In the genomic region with DNA sequence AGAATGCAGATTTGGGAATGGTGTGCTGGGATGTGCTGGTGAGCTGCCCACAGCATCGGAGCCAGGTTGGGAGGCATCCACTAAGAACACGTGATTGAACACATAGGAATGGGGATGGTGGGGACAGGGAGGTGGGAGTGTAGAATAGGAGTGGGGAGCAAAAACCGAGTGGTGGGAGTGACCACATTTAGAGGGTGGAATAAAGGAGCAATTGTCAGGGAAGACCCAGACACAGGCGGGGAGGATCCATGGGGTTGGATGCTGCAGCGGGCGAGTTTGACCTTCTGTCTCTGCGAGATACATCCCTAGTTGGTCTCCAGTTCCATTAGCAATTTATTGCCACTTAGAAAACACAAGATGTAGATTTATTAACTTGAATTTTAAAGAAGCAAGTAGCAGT, we compare ENCODE assay signal across 20 cellular contexts. TPM values are rescaled to one million over a fixed set of nuclear protein-coding genes. Genes with fewer than 3 reads are reported as not detected.
DNase-seq lines count a peak whose midpoint lies in the region; ATAC-seq and TF ChIP-seq lines count a peak whose summit lies in the region.
"Had no signal": no experiment of that assay in that cellular context is flagged by ENCODE, and none has a peak within 500 bp of the region (broad histone marks: within the 10 kb centered on the region; RNA-seq: fewer than 3 reads in every experiment).

No MANE protein-coding gene starts in this region.

- H3K4me3 Mint-ChIP-seq in T-helper 1 cell treated with Interleukin-12 subunit alpha and Interleukin-12 subunit beta and Interleukin-4 antibody, amounts not matched to agents 30 μg/mL and 1 μg/mL, for 36 hours: peak overlapping the region; percentile 40
- peak overlapping the region; percentile 6 for H3K4me3 Mint-ChIP-seq in activated naive CD8-positive, alpha-beta T cell treated with anti-CD3 and anti-CD28 coated beads, Interleukin-2, amount 50 U/mL, for 24 hours
- H3K4me3 Mint-ChIP-seq in nephron: no peak overlapping the region
- H3K4me3 Mint-ChIP-seq: CD14-positive monocyte had no signal

- H3K4me2 ChIP-seq in Loucy (ENCODE audit: low read depth, low read length, poor library complexity, severe bottlenecking): peak overlapping the region; percentile 89

- H3K27me3 Mint-ChIP-seq in T-helper 1 cell treated with Interleukin-12 subunit alpha and Interleukin-12 subunit beta and Interleukin-4 antibody, amounts not matched to agents 30 μg/mL and 1 μg/mL, for 36 hours (ENCODE audit: low read depth): no peaks in the 10 kb centered on the region
- H3K27me3 Mint-ChIP-seq in activated naive CD8-positive, alpha-beta T cell treated with anti-CD3 and anti-CD28 coated beads, Interleukin-2, amount 50 U/mL, for 24 hours: no peaks in the 10 kb centered on the region
- H3K27me3 Mint-ChIP-seq in nephron (ENCODE audit: low read depth): peaks cover 3% of the 10 kb centered on the region

- peak overlapping the region; percentile 12 for H3K4me3 ChIP-seq in Loucy (ENCODE audit: low read length, poor library complexity, severe bottlenecking)
- H3K4me3 ChIP-seq in colonic mucosa: no peak overlapping the region
- H3K4me3 ChIP-seq: adrenal gland, lung, SJCRH30, tibial artery had no signal

- DNase-seq in T-helper 1 cell (no peak), NCI-H2171 treated with DMSO at 0.1 percent for 48 hours (lab: John Stamatoyannopoulos, UW) (no peak), colonic mucosa (no peak)
- no peak for DNase-seq in activated naive CD8-positive, alpha-beta T cell treated with anti-CD3 and anti-CD28 coated beads, Interleukin-2, amount 50 U/mL, for 24 hours
- DNase-seq: adrenal gland; cerebellar nuclear complex; NCI-H1694 treated with DMSO at 0.1 percent for 48 hours; SJCRH30; stimulated activated CD4-positive, alpha-beta T cell treated with anti-CD3 and anti-CD28 coated beads, Interleukin-2, amount 100 ng/mL, for 24 hours; tibial artery had no signal

- H4K20me1 ChIP-seq in Loucy (ENCODE audit: insufficient read depth, low read length, poor library complexity, severe bottlenecking): peaks cover 59% of the 10 kb centered on the region

- H3K9me2 ChIP-seq in Loucy (replicated peaks; ENCODE audit: low read depth, low read length): no peaks in the 10 kb centered on the region

- no peak overlapping the region for H2AFZ ChIP-seq in Loucy (ENCODE audit: low read length)

- H3K36me3 ChIP-seq in Loucy (ENCODE audit: insufficient read depth, low read length) (peaks cover 11% of the 10 kb centered on the region; the same call in 1 of the 2 replicates), colonic mucosa (no peaks in the 10 kb centered on the region)

- peaks cover 49% of the 10 kb centered on the region for H3K4me1 Mint-ChIP-seq in T-helper 1 cell treated with Interleukin-12 subunit alpha and Interleukin-12 subunit beta and Interleukin-4 antibody, amounts not matched to agents 30 μg/mL and 1 μg/mL, for 36 hours (ENCODE audit: low read depth)
- H3K4me1 Mint-ChIP-seq in activated naive CD8-positive, alpha-beta T cell treated with anti-CD3 and anti-CD28 coated beads, Interleukin-2, amount 50 U/mL, for 24 hours: peaks cover 56% of the 10 kb centered on the region
- H3K4me1 Mint-ChIP-seq in nephron: peaks cover 47% of the 10 kb centered on the region

- no peaks in the 10 kb centered on the region for H3K9me3 Mint-ChIP-seq in T-helper 1 cell treated with Interleukin-12 subunit alpha and Interleukin-12 subunit beta and Interleukin-4 antibody, amounts not matched to agents 30 μg/mL and 1 μg/mL, for 36 hours
- H3K9me3 Mint-ChIP-seq in activated naive CD8-positive, alpha-beta T cell treated with anti-CD3 and anti-CD28 coated beads, Interleukin-2, amount 50 U/mL, for 24 hours: no peaks in the 10 kb centered on the region
- H3K9me3 Mint-ChIP-seq in nephron: no peaks in the 10 kb centered on the region

- peaks cover 9% of the 10 kb centered on the region for H3K36me3 Mint-ChIP-seq in T-helper 1 cell treated with Interleukin-12 subunit alpha and Interleukin-12 subunit beta and Interleukin-4 antibody, amounts not matched to agents 30 μg/mL and 1 μg/mL, for 36 hours (ENCODE audit: low read depth)
- H3K36me3 Mint-ChIP-seq in activated naive CD8-positive, alpha-beta T cell treated with anti-CD3 and anti-CD28 coated beads, Interleukin-2, amount 50 U/mL, for 24 hours (ENCODE audit: low read depth): peaks cover 37% of the 10 kb centered on the region
- H3K36me3 Mint-ChIP-seq in nephron (ENCODE audit: low read depth): peaks cover 18% of the 10 kb centered on the region

- H3K27ac ChIP-seq in colonic mucosa: no peak overlapping the region
- H3K27ac ChIP-seq: 22Rv1, SJCRH30, tibial artery had no signal

- peaks cover 97% of the 10 kb centered on the region for H3K79me2 ChIP-seq in Loucy (ENCODE audit: insufficient read depth, low read length)

- peak overlapping the region; percentile 87 for H3K27ac Mint-ChIP-seq in T-helper 1 cell treated with Interleukin-12 subunit alpha and Interleukin-12 subunit beta and Interleukin-4 antibody, amounts not matched to agents 30 μg/mL and 1 μg/mL, for 36 hours
- peak overlapping the region; percentile 20 for H3K27ac Mint-ChIP-seq in activated naive CD8-positive, alpha-beta T cell treated with anti-CD3 and anti-CD28 coated beads, Interleukin-2, amount 50 U/mL, for 24 hours
- peak overlapping the region in 2 of 3 experiments; percentile 17 to 31 for H3K27ac Mint-ChIP-seq in nephron

- no peaks in the 10 kb centered on the region for H3K27me3 ChIP-seq in Loucy (ENCODE audit: insufficient read depth, low read length, poor library complexity, severe bottlenecking)
- H3K27me3 ChIP-seq in colonic mucosa: no peaks in the 10 kb centered on the region
- H3K27me3 ChIP-seq: adrenal gland, SJCRH30, tibial artery had no signal

- ATAC-seq in activated naive CD8-positive, alpha-beta T cell treated with anti-CD3 and anti-CD28 coated beads, Interleukin-2, amount 50 U/mL, for 24 hours: no peak
- no peak for ATAC-seq in HG02938 (IDR thresholded peaks at IDR 0.05; ENCODE audit: unreplicated experiment)
- ATAC-seq: sciatic nerve had no signal

- intact Hi-C loops in colonic mucosa (cut with DNase I): no loop called here

- H3K9me3 ChIP-seq in Loucy (ENCODE audit: insufficient read depth, low read depth, low read length) (no peaks in the 10 kb centered on the region), colonic mucosa (no peaks in the 10 kb centered on the region)
- H3K9me3 ChIP-seq: adrenal gland, SJCRH30, tibial artery had no signal

- TF ChIP-seq CTCF in Loucy (conservative IDR thresholded peaks at IDR 0.05; ENCODE audit: low read length) (no peak), nephron (IDR thresholded peaks at IDR 0.05; ENCODE audit: unreplicated experiment in 3 of 3) (no peak), colonic mucosa (IDR thresholded peaks at IDR 0.05) (no peak)

- no peak overlapping the region for H3K9ac ChIP-seq in Loucy (ENCODE audit: low read depth, low read length, poor library complexity, severe bottlenecking)
- no peak overlapping the region for H3K9ac ChIP-seq in colonic mucosa (ENCODE audit: low read depth in 2 of 2, low read length in 2 of 2)

- no peaks in the 10 kb centered on the region for H3F3A ChIP-seq in Loucy (ENCODE audit: low read depth)

- H3K4me1 ChIP-seq in Loucy (ENCODE audit: insufficient read depth, low read length, poor library complexity, severe bottlenecking) (peaks cover 54% of the 10 kb centered on the region), colonic mucosa (peaks cover 9% of the 10 kb centered on the region)

RNA-seq across cellular contexts. Expression of gene NAA20, which starts 4.7 kb away (rescaled TPM):
- total RNA-seq in colonic mucosa: 10 to 100 TPM; 43.5 to 45.8 TPM

RNA-seq across cellular contexts. Expression of gene CRNKL1, which starts 30.4 kb away (rescaled TPM):
- 10 to 100 TPM; 21.4 to 25.8 TPM for total RNA-seq in colonic mucosa

RNA-seq across cellular contexts. Expression of gene CFAP61, which starts 30.5 kb away (rescaled TPM):
- total RNA-seq in colonic mucosa: under 1 TPM in 1 of 2 donors, not detected in 1; 0.32 TPM
- total RNA-seq: epithelial cell of proximal tubule, glomerular endothelial cell had no signal

Comparison
In these comparisons a context has a peak if more than half of its experiments do, and no peak if none do; other contexts are left out.
1. H3K27ac Mint-ChIP-seq: peak in every context shown above with its lines; median percentile 87 in T-helper 1 cell treated with Interleukin-12 subunit alpha and Interleukin-12 subunit beta and Interleukin-4 antibody, amounts not matched to agents 30 μg/mL and 1 μg/mL, for 36 hours; 24 in nephron; 20 in activated naive CD8-positive, alpha-beta T cell treated with anti-CD3 and anti-CD28 coated beads, Interleukin-2, amount 50 U/mL, for 24 hours.
2. H3K4me3 Mint-ChIP-seq: peak in T-helper 1 cell treated with Interleukin-12 subunit alpha and Interleukin-12 subunit beta and Interleukin-4 antibody, amounts not matched to agents 30 μg/mL and 1 μg/mL, for 36 hours (single experiment) and activated naive CD8-positive, alpha-beta T cell treated with anti-CD3 and anti-CD28 coated beads, Interleukin-2, amount 50 U/mL, for 24 hours (single experiment); none in nephron (0 of 3).